8 cellular contexts compared by ENCODE assay signal in genomic region chr17:66191607-66192377, GRCh38. TPM values are rescaled to one million over a fixed set of nuclear protein-coding genes. Genes with fewer than 3 reads are reported as not detected.
A peak's percentile ranks its signal among the peaks of the same experiment; 100 is the strongest.
DNase-seq lines count a peak whose midpoint lies in the region; ATAC-seq and TF ChIP-seq lines count a peak whose summit lies in the region.

Gene CEP112 (minus strand): TSS chr17:66192133.

- H3K4me1 ChIP-seq in HAP-1 (peaks cover 19% of the 10 kb centered on the region), adrenal gland (replicated peaks in 1 of 2) (peaks cover 4 to 11% of the 10 kb centered on the region in 2 donors), left ventricle myocardium inferior (peaks cover 36% of the 10 kb centered on the region), upper lobe of left lung (peaks cover 4 to 30% (median 12%) of the 10 kb centered on the region in 4 donors)

- DNase-seq in DMS 273 treated with DMSO at 0.1 percent for 48 hours (lab: John Stamatoyannopoulos, UW) (peak; percentile 64), HAP-1 (ENCODE audit: low spot score in 2 of 2) (peak; percentile 70 to 92), NCI-H1048 (lab: John Stamatoyannopoulos, UW) (peak; percentile 52), SW480 (ENCODE audit: low spot score) (peak; percentile 74), adrenal gland (peak; percentile 64 to 81 (median 76)), left ventricle myocardium inferior (peak; percentile 77), progenitor cell of endocrine pancreas (ENCODE audit: low spot score, unreplicated experiment) (peak; percentile 95), upper lobe of left lung (peak; percentile 77 to 96)

- H3K4me3 ChIP-seq in HAP-1 (peak within 1 kb of the TSS; percentile 57), adrenal gland (peak within 1 kb of the TSS; percentile 11 to 80 (median 70)), left ventricle myocardium inferior (peak within 1 kb of the TSS; percentile 96), upper lobe of left lung (peak within 1 kb of the TSS; percentile 62 to 74 (median 70))

- no peaks in the 10 kb centered on the region for H3K9me3 Mint-ChIP-seq in progenitor cell of endocrine pancreas (ENCODE audit: low read depth)

- no peaks in the 10 kb centered on the region for H3K27me3 ChIP-seq in HAP-1 (ENCODE audit: low read depth)
- no peaks in the 10 kb centered on the region for H3K27me3 ChIP-seq in adrenal gland
- no peaks in the 10 kb centered on the region for H3K27me3 ChIP-seq in left ventricle myocardium inferior (ENCODE audit: low read depth)
- no peaks in the 10 kb centered on the region for H3K27me3 ChIP-seq in upper lobe of left lung

- no peaks in the 10 kb centered on the region for H3K9me3 ChIP-seq in HAP-1
- no peaks in the 10 kb centered on the region for H3K9me3 ChIP-seq in adrenal gland (replicated peaks in 1 of 3)
- H3K9me3 ChIP-seq in left ventricle myocardium inferior (replicated peaks), result no peaks in the 10 kb centered on the region
- no peaks in the 10 kb centered on the region for H3K9me3 ChIP-seq in upper lobe of left lung

- peaks cover 11% of the 10 kb centered on the region for H3K4me1 Mint-ChIP-seq in progenitor cell of endocrine pancreas (ENCODE audit: low read depth)

- peak within 1 kb of the TSS; percentile 93 for H3K27ac Mint-ChIP-seq in progenitor cell of endocrine pancreas

- TF ChIP-seq CTCF in adrenal gland (IDR thresholded peaks at IDR 0.05) (peak in 1 of 6 experiments; percentile 9), left ventricle myocardium inferior (IDR thresholded peaks at IDR 0.05; ENCODE audit: borderline replicate concordance) (peak; percentile 22), progenitor cell of endocrine pancreas (IDR thresholded peaks at IDR 0.05; ENCODE audit: unreplicated experiment) (peak; percentile 14), upper lobe of left lung (IDR thresholded peaks at IDR 0.05) (peak in 2 of 6 experiments; percentile 17 to 27)

- ATAC-seq in upper lobe of left lung (ENCODE audit: low FRiP score in 2 of 2), result peak; percentile 83 to 95

- no peaks in the 10 kb centered on the region for H3K36me3 Mint-ChIP-seq in progenitor cell of endocrine pancreas (ENCODE audit: insufficient read depth)

- no peak for TF ChIP-seq EP300 in upper lobe of left lung (IDR thresholded peaks at IDR 0.05)

- intact Hi-C loops in adrenal gland (cut with DNase I) (no loop called here), left ventricle myocardium inferior (cut with micrococcal nuclease) (no loop called here)

- no peaks in the 10 kb centered on the region for H3K27me3 Mint-ChIP-seq in progenitor cell of endocrine pancreas

- TF ChIP-seq POLR2A in adrenal gland (IDR thresholded peaks at IDR 0.05) (peak in 1 of 2 donors; percentile 27), upper lobe of left lung (IDR thresholded peaks at IDR 0.05) (peak in 1 of 4 donors; percentile 55)

- 0 out of 2 replicates have a peak, but pooled peaks cover 3% of the 10 kb centered on the region for H3K36me3 ChIP-seq in HAP-1 (replicated peaks)
- H3K36me3 ChIP-seq in adrenal gland (replicated peaks in 1 of 2), result no peaks in the 10 kb centered on the region
- H3K36me3 ChIP-seq in left ventricle myocardium inferior, result no peaks in the 10 kb centered on the region
- no peaks in the 10 kb centered on the region for H3K36me3 ChIP-seq in upper lobe of left lung

- H3K27ac ChIP-seq in adrenal gland (peak within 1 kb of the TSS in 3 of 5 donors; percentile 54 to 76 (median 56)), left ventricle myocardium inferior (replicated peaks) (peak within 1 kb of the TSS; percentile 87), upper lobe of left lung (peak within 1 kb of the TSS; percentile 63 to 85 (median 78))

- WGBS in adrenal gland, 4 donors, result 0 to 2% (median 1%) methylated on average over 6 to 81 of the region's 81 CpGs
- 0 to 1% methylated on average over 28 to 51 of the region's 81 CpGs for WGBS in upper lobe of left lung, 2 donors

- in situ Hi-C loops in HAP-1 (cut with MboI; ENCODE audit: low sequenced_read_pairs), result no loop called here

- H3K4me3 Mint-ChIP-seq in progenitor cell of endocrine pancreas (ENCODE audit: low read depth), result peak within 1 kb of the TSS; percentile 89

RNA-seq across cellular contexts. Expression of gene CEP112, which starts in this region (rescaled TPM):
- total RNA-seq in adrenal gland (10 to 100 TPM in 2 of 8 donors, 1 to 10 TPM in 6; 4.2 to 24.1 (median 9.5) TPM), left ventricle myocardium inferior (14.5 TPM), progenitor cell of endocrine pancreas (24.3 and 24.5 TPM in 2 replicates), upper lobe of left lung (10 to 100 TPM; 14.3 to 70.2 (median 31.0) TPM)
- polyA plus RNA-seq in adrenal gland, result 10 to 100 TPM in 2 of 3 donors, 1 to 10 TPM in 1; 6.4 to 13.5 (median 10.1) TPM

Comparison
In these comparisons a context has a peak if more than half of its experiments do, and no peak if none do; other contexts are left out.
1. Peak in every context shown above with its lines: DNase-seq, ATAC-seq, H3K4me3 ChIP-seq and H3K27ac ChIP-seq.